Comparison of ENCODE assay signal across 1 cellular context in genomic region chr2:72325592-72326422, GRCh38.
TF ChIP-seq lines count a peak whose summit lies in the region.

No MANE protein-coding gene starts in this region.

TF ChIP-seq in H1, 55 proteins besides CTCF, POLR2A, EP300 and RAD21:
- no peak for TF ChIP-seq EGR1 (IDR thresholded peaks at IDR 0.05; ENCODE audit: borderline replicate concordance, low read depth, low read length)
- TF ChIP-seq ZNF274 (IDR thresholded peaks at IDR 0.05; ENCODE audit: borderline replicate concordance, extremely low read depth, low read length), result no peak
- no peak for TF ChIP-seq TEAD4 (IDR thresholded peaks at IDR 0.05; ENCODE audit: low read depth, low read length)
- TF ChIP-seq MAX (IDR thresholded peaks at IDR 0.05), result no peak
- TF ChIP-seq KDM4A (IDR thresholded peaks at IDR 0.05; ENCODE audit: low read depth, low read length, severe bottlenecking), result no peak
TF ChIP-seq in H1: peak in this region for 0.
